In genomic region chr3:9703240-9703639, GRCh38 we compare ENCODE assay signal across 1 cellular context.
TF ChIP-seq lines count a peak whose summit lies in the region.

No MANE protein-coding gene starts in this region.

TF ChIP-seq in K562, 482 proteins besides CTCF, POLR2A, EP300 and RAD21:
- TF ChIP-seq RBM25 (IDR thresholded peaks at IDR 0.05; ENCODE audit: low read depth, low read length, severe bottlenecking) (peak; percentile 73), MAZ (CRISPR knock-in tag; conservative IDR thresholded peaks at IDR 0.05 in 1 of 2, IDR thresholded peaks at IDR 0.05 in 1 of 2) (no peak), SNIP1 (IDR thresholded peaks at IDR 0.05; ENCODE audit: low read depth) (no peak), NUFIP1 (IDR thresholded peaks at IDR 0.05; ENCODE audit: partially characterized antibody) (no peak), ZBTB33 (CRISPR knock-in tag; IDR thresholded peaks at IDR 0.05) (peak; percentile 18; the same call in 1 of the 2 replicates), ZFP36 (IDR thresholded peaks at IDR 0.05; ENCODE audit: low read depth, low read length, partially characterized antibody) (peak; percentile 48), ZNF79 (CRISPR knock-in tag; IDR thresholded peaks at IDR 0.05; ENCODE audit: low read depth) (no peak), BCOR (IDR thresholded peaks at IDR 0.05) (peak; percentile 51; the same call in 1 of the 2 replicates)
